Comparison of ENCODE assay signal across 19 cellular contexts in genomic region chr1:154729598-154729997, GRCh38.
A peak's percentile ranks its signal among the peaks of the same experiment; 100 is the strongest.
DNase-seq lines count a peak whose midpoint lies in the region; ATAC-seq and TF ChIP-seq lines count a peak whose summit lies in the region.
"Had no signal": no experiment of that assay in that cellular context is flagged by ENCODE, and none has a peak within 500 bp of the region (broad histone marks: within the 10 kb centered on the region; RNA-seq: fewer than 3 reads in every experiment).

No MANE protein-coding gene starts in this region.

- H3K9ac ChIP-seq in KMS-11 (no peak overlapping the region), skeletal muscle tissue (ENCODE audit: low read depth in 1 of 3, low read length in 3 of 3) (no peak overlapping the region)

- no peak overlapping the region for H3K4me3 Mint-ChIP-seq in activated CD4-positive, alpha-beta memory T cell treated with anti-CD3 and anti-CD28 coated beads, Interleukin-2, amount 10 ng/mL, durations not matched to agents 7 days and 5 days
- H3K4me3 Mint-ChIP-seq: activated naive CD8-positive, alpha-beta T cell treated with anti-CD3 and anti-CD28 coated beads, Interleukin-2, amount 10 ng/mL, durations not matched to agents 7 days and 5 days; HFFc6; memory B cell; T-helper 1 cell treated with Interleukin-12 subunit alpha and Interleukin-12 subunit beta and Interleukin-4 antibody, amounts not matched to agents 30 μg/mL and 1 μg/mL, for 36 hours had no signal

- H3K4me1 ChIP-seq in KMS-11 (ENCODE audit: low read depth, poor library complexity, severe bottlenecking), result peaks cover 25% of the 10 kb centered on the region
- peaks cover 33 to 43% (median 43%) of the 10 kb centered on the region in 3 donors for H3K4me1 ChIP-seq in skeletal muscle tissue (ENCODE audit: control insufficient read depth in 3 of 3, insufficient read depth in 3 of 3, low read length in 3 of 3)

- H3K27me3 ChIP-seq in KMS-11 (ENCODE audit: insufficient read depth, low read depth) (peaks cover 54% of the 10 kb centered on the region), skeletal muscle tissue (ENCODE audit: control insufficient read depth in 3 of 3, insufficient read depth in 3 of 3, low read length in 3 of 3) (no peaks in the 10 kb centered on the region)
- H3K27me3 ChIP-seq: thyroid gland had no signal

- H4K20me1 ChIP-seq in KMS-11 (ENCODE audit: insufficient read depth), result no peaks in the 10 kb centered on the region

- no peak overlapping the region for H2AFZ ChIP-seq in KMS-11 (ENCODE audit: low read depth)

- POLR2A ChIA-PET in activated CD4-positive, alpha-beta memory T cell treated with anti-CD3 and anti-CD28 coated beads, Interleukin-2, amount 10 ng/mL, durations not matched to agents 7 days and 5 days (lab: Charles Lee), result interaction anchor here (1.4 to 2.4 kb wide), 2 partner anchors 13 to 17 kb away, joined by 6 read pairs; no protein-coding TSS in a partner anchor

- no peak for ATAC-seq in GM19397 (IDR thresholded peaks at IDR 0.05; ENCODE audit: unreplicated experiment)

- CTCF ChIA-PET in activated CD4-positive, alpha-beta memory T cell treated with anti-CD3 and anti-CD28 coated beads, Interleukin-2, amount 10 ng/mL, durations not matched to agents 7 days and 5 days (lab: Charles Lee), result interaction anchor here (0.6 to 1.4 kb wide), 3 partner anchors 15 to 214 kb away, joined by 3 to 4 read pairs (median 3); no protein-coding TSS in a partner anchor

- H3K27me3 Mint-ChIP-seq in activated CD4-positive, alpha-beta memory T cell treated with anti-CD3 and anti-CD28 coated beads, Interleukin-2, amount 10 ng/mL, durations not matched to agents 7 days and 5 days, result peaks cover 74% of the 10 kb centered on the region

- no peaks in the 10 kb centered on the region for H3K79me2 ChIP-seq in KMS-11 (ENCODE audit: insufficient read depth, low read depth)

- H3K27ac ChIP-seq in KMS-11 (no peak overlapping the region), VCaP (peak overlapping the region; percentile 76), skeletal muscle tissue (ENCODE audit: low read depth, low read length) (peak overlapping the region; percentile 32)
- H3K27ac ChIP-seq: HL-60, thyroid gland had no signal

- no peaks in the 10 kb centered on the region for H3K9me3 ChIP-seq in skeletal muscle tissue (ENCODE audit: control insufficient read depth in 3 of 3, low read length in 3 of 3)
- H3K9me3 ChIP-seq: thyroid gland had no signal

- H3K27ac Mint-ChIP-seq in activated CD4-positive, alpha-beta memory T cell treated with anti-CD3 and anti-CD28 coated beads, Interleukin-2, amount 10 ng/mL, durations not matched to agents 7 days and 5 days, result no peak overlapping the region
- H3K27ac Mint-ChIP-seq: memory B cell had no signal

- H3K36me3 ChIP-seq in KMS-11 (ENCODE audit: insufficient read depth) (no peaks in the 10 kb centered on the region), skeletal muscle tissue (ENCODE audit: control insufficient read depth in 3 of 3, insufficient read depth in 3 of 3, low read length in 3 of 3) (peaks cover 2 to 4% (median 3%) of the 10 kb centered on the region in 3 donors)
- H3K36me3 ChIP-seq: thyroid gland had no signal

- H3K4me1 Mint-ChIP-seq in activated CD4-positive, alpha-beta memory T cell treated with anti-CD3 and anti-CD28 coated beads, Interleukin-2, amount 10 ng/mL, durations not matched to agents 7 days and 5 days, result peaks cover 34% of the 10 kb centered on the region
- H3K4me1 Mint-ChIP-seq: memory B cell had no signal

- TF ChIP-seq CTCF in KMS-11 (conservative IDR thresholded peaks at IDR 0.05; ENCODE audit: low read depth, low read length) (no peak), VCaP (conservative IDR thresholded peaks at IDR 0.05) (no peak), fibroblast of villous mesenchyme (IDR thresholded peaks at IDR 0.05; ENCODE audit: insufficient read depth, low read depth, low read length) (no peak)

- no peak overlapping the region for H3K4me3 ChIP-seq in KMS-11 (IDR thresholded peaks at IDR 0.05; ENCODE audit: insufficient read depth, low read depth, low read length)
- no peak overlapping the region for H3K4me3 ChIP-seq in fibroblast of villous mesenchyme (ENCODE audit: low read depth, low read length)
- H3K4me3 ChIP-seq in skeletal muscle tissue (ENCODE audit: low read length in 3 of 3), result no peak overlapping the region
- H3K4me3 ChIP-seq: thyroid gland had no signal

- peak overlapping the region; percentile 52 for H3K4me2 ChIP-seq in KMS-11

- DNase-seq in fibroblast of villous mesenchyme (ENCODE audit: low read depth) (peak; percentile 20), GDM1 (lab: John Stamatoyannopoulos, UW) (no peak)
- no peak for DNase-seq in activated CD4-positive, alpha-beta memory T cell treated with anti-CD3 and anti-CD28 coated beads, Interleukin-2, amount 10 ng/mL, durations not matched to agents 7 days and 5 days
- DNase-seq: activated CD4-positive, alpha-beta T cell treated with anti-CD3 and anti-CD28 coated beads for 4 hours; activated naive CD8-positive, alpha-beta T cell treated with anti-CD3 and anti-CD28 coated beads, Interleukin-2, amount 10 ng/mL, durations not matched to agents 7 days and 5 days; activated T-cell treated with anti-CD3 and anti-CD28 coated beads for 4 hours; hypothalamus; KG1; NCI-H446 treated with DMSO at 0.1 percent for 48 hours; occipital lobe; thyroid gland had no signal

- no peaks in the 10 kb centered on the region for H3K36me3 Mint-ChIP-seq in activated CD4-positive, alpha-beta memory T cell treated with anti-CD3 and anti-CD28 coated beads, Interleukin-2, amount 10 ng/mL, durations not matched to agents 7 days and 5 days (ENCODE audit: low read depth)
- H3K36me3 Mint-ChIP-seq: activated naive CD8-positive, alpha-beta T cell treated with anti-CD3 and anti-CD28 coated beads, Interleukin-2, amount 10 ng/mL, durations not matched to agents 7 days and 5 days; memory B cell had no signal

- H3K9me3 Mint-ChIP-seq in activated CD4-positive, alpha-beta memory T cell treated with anti-CD3 and anti-CD28 coated beads, Interleukin-2, amount 10 ng/mL, durations not matched to agents 7 days and 5 days, result no peaks in the 10 kb centered on the region
- H3K9me3 Mint-ChIP-seq: activated naive CD8-positive, alpha-beta T cell treated with anti-CD3 and anti-CD28 coated beads, Interleukin-2, amount 10 ng/mL, durations not matched to agents 7 days and 5 days; HFFc6; memory B cell; T-helper 1 cell treated with Interleukin-12 subunit alpha and Interleukin-12 subunit beta and Interleukin-4 antibody, amounts not matched to agents 30 μg/mL and 1 μg/mL, for 36 hours had no signal
